In genomic region chr5:132473608-132474007, GRCh38 we compare ENCODE assay signal across 1 cellular context.
TF ChIP-seq lines count a peak whose summit lies in the region.

No MANE protein-coding gene starts in this region.

TF ChIP-seq in GM12878, 131 proteins besides CTCF, POLR2A, EP300 and RAD21 (continued from another document):
- no peak for TF ChIP-seq IRF4 (IDR thresholded peaks at IDR 0.05; ENCODE audit: low read depth, low read length)
- no peak for TF ChIP-seq USF2 (IDR thresholded peaks at IDR 0.05; ENCODE audit: borderline replicate concordance, low read depth, low read length)
- no peak for TF ChIP-seq CREB1 (IDR thresholded peaks at IDR 0.05; ENCODE audit: low read depth)
- no peak for TF ChIP-seq EED (IDR thresholded peaks at IDR 0.05; ENCODE audit: low read depth)
